Comparison of ENCODE assay signal across 2 cellular contexts in genomic region chr16:88418869-88419268, GRCh38.
TF ChIP-seq lines count a peak whose summit lies in the region.

No MANE protein-coding gene starts in this region.

TF ChIP-seq in SK-N-SH, 30 proteins besides CTCF, POLR2A, EP300 and RAD21:
- TF ChIP-seq USF1 (IDR thresholded peaks at IDR 0.05; ENCODE audit: borderline replicate concordance, low read depth) (no peak), GABPA (IDR thresholded peaks at IDR 0.05; ENCODE audit: low read depth) (no peak), ELF1 (IDR thresholded peaks at IDR 0.05) (no peak), POLR2AphosphoS5 (IDR thresholded peaks at IDR 0.05; ENCODE audit: low read depth, low read length) (no peak), RCOR1 (IDR thresholded peaks at IDR 0.05; ENCODE audit: low read length) (no peak), TEAD4 (IDR thresholded peaks at IDR 0.05; ENCODE audit: borderline replicate concordance, insufficient read depth) (no peak), RXRA (IDR thresholded peaks at IDR 0.05; ENCODE audit: borderline replicate concordance, low read depth) (no peak), YY1 (IDR thresholded peaks at IDR 0.05; ENCODE audit: low read depth) (no peak), MAX (IDR thresholded peaks at IDR 0.05; ENCODE audit: low read depth) (no peak), IRF3 (IDR thresholded peaks at IDR 0.05; ENCODE audit: low read depth, low read length) (no peak), SIN3A (IDR thresholded peaks at IDR 0.05; ENCODE audit: borderline replicate concordance, low read depth, low read length) (no peak), USF2 (IDR thresholded peaks at IDR 0.05; ENCODE audit: borderline replicate concordance, low read depth, low read length) (no peak), FOXM1 (IDR thresholded peaks at IDR 0.05; ENCODE audit: low read depth) (no peak), REST (IDR thresholded peaks at IDR 0.05; ENCODE audit: low read depth, low read length) (no peak), NRF1 (IDR thresholded peaks at IDR 0.05; ENCODE audit: low read depth, low read length) (no peak), CHD2 (IDR thresholded peaks at IDR 0.05; ENCODE audit: low read length, partially characterized antibody) (no peak), MEF2A (IDR thresholded peaks at IDR 0.05; ENCODE audit: borderline replicate concordance, low read depth) (no peak), SMC3 (IDR thresholded peaks at IDR 0.05; ENCODE audit: low read depth, low read length) (no peak)
- TF ChIP-seq, protein P1, sequence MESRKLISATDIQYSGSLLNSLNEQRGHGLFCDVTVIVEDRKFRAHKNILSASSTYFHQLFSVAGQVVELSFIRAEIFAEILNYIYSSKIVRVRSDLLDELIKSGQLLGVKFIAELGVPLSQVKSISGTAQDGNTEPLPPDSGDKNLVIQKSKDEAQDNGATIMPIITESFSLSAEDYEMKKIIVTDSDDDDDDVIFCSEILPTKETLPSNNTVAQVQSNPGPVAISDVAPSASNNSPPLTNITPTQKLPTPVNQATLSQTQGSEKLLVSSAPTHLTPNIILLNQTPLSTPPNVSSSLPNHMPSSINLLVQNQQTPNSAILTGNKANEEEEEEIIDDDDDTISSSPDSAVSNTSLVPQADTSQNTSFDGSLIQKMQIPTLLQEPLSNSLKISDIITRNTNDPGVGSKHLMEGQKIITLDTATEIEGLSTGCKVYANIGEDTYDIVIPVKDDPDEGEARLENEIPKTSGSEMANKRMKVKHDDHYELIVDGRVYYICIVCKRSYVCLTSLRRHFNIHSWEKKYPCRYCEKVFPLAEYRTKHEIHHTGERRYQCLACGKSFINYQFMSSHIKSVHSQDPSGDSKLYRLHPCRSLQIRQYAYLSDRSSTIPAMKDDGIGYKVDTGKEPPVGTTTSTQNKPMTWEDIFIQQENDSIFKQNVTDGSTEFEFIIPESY (IDR thresholded peaks at IDR 0.05; ENCODE audit: borderline replicate concordance, low read depth): no peak

TF ChIP-seq in SK-N-SH treated with all-trans-retinoic acid at 6 μM for 48 hours, 23 proteins besides CTCF, POLR2A, EP300 and RAD21:
- TF ChIP-seq ZNF565 (CRISPR knock-in tag; conservative IDR thresholded peaks at IDR 0.05; ENCODE audit: low read depth): no peak
